In genomic region chr7:5750026-5750425, GRCh38 we compare ENCODE assay signal across 1 cellular context.
TF ChIP-seq lines count a peak whose summit lies in the region.

No MANE protein-coding gene starts in this region.

TF ChIP-seq in HepG2, 621 proteins besides CTCF, POLR2A, EP300 and RAD21:
- no peak for TF ChIP-seq ZSCAN29 (CRISPR knock-in tag; conservative IDR thresholded peaks at IDR 0.05)
